Comparison of ENCODE assay signal across 8 cellular contexts in genomic region chr1:234601217-234602017, GRCh38. TPM values are rescaled to one million over a fixed set of nuclear protein-coding genes. Genes with fewer than 3 reads are reported as not detected.
DNase-seq lines count a peak whose midpoint lies in the region; TF ChIP-seq lines count a peak whose summit lies in the region.

No MANE protein-coding gene starts in this region.

- H3K36me3 ChIP-seq in brain microvascular endothelial cell (replicated peaks), result peaks cover 26% of the 10 kb centered on the region
- no peaks in the 10 kb centered on the region for H3K36me3 ChIP-seq in mesendoderm (ENCODE audit: control insufficient read depth, insufficient read depth, low read length)

- H3K9me3 Mint-ChIP-seq in activated naive CD4-positive, alpha-beta T cell treated with anti-CD3 and anti-CD28 coated beads, Interleukin-2, amount 10 ng/mL, durations not matched to agents 7 days and 5 days, result no peaks in the 10 kb centered on the region

- peaks cover 6% of the 10 kb centered on the region for H3K4me1 ChIP-seq in mesendoderm (ENCODE audit: control insufficient read depth, low read depth, low read length)

- peak overlapping the region; percentile 93 for H3K18ac ChIP-seq in mesendoderm (ENCODE audit: low read length)

- no peak overlapping the region for H4K5ac ChIP-seq in mesendoderm (ENCODE audit: low read length)

- H3K27ac ChIP-seq in brain microvascular endothelial cell (peak overlapping the region; percentile 98), mesendoderm (ENCODE audit: low read depth, low read length) (peak overlapping the region; percentile 96)

- peak overlapping the region; percentile 70 for H3K4me3 Mint-ChIP-seq in activated naive CD4-positive, alpha-beta T cell treated with anti-CD3 and anti-CD28 coated beads, Interleukin-2, amount 10 ng/mL, durations not matched to agents 7 days and 5 days

- H3K9ac ChIP-seq in mesendoderm (ENCODE audit: low read length), result peak overlapping the region; percentile 14

- no peak overlapping the region for H3K4me3 ChIP-seq in brain microvascular endothelial cell (ENCODE audit: low read depth, low read length)
- H3K4me3 ChIP-seq in mesendoderm (ENCODE audit: low read length), result no peak overlapping the region

- H4K8ac ChIP-seq in mesendoderm (ENCODE audit: low read depth, low read length), result no peak overlapping the region

- in situ Hi-C loops in brain microvascular endothelial cell (cut with HindIII; ENCODE audit: low pct_ligation_motif_present, low sequenced_read_pairs), result loop anchor here (25.0 kb wide), 1 partner anchor 361 kb away; no protein-coding TSS in a partner anchor

- no peaks in the 10 kb centered on the region for H3K27me3 Mint-ChIP-seq in activated naive CD4-positive, alpha-beta T cell treated with anti-CD3 and anti-CD28 coated beads, Interleukin-2, amount 10 ng/mL, durations not matched to agents 7 days and 5 days

- H3K4me2 ChIP-seq in mesendoderm (ENCODE audit: low read length), result no peak overlapping the region

- H2BK5ac ChIP-seq in mesendoderm (ENCODE audit: low read length), result no peak overlapping the region

- peaks cover 77% of the 10 kb centered on the region for H3K4me1 Mint-ChIP-seq in activated naive CD4-positive, alpha-beta T cell treated with anti-CD3 and anti-CD28 coated beads, Interleukin-2, amount 10 ng/mL, durations not matched to agents 7 days and 5 days

- peak; percentile 41 for DNase-seq in activated naive CD4-positive, alpha-beta T cell treated with anti-CD3 and anti-CD28 coated beads, Interleukin-2, amount 10 ng/mL, durations not matched to agents 7 days and 5 days
- no peak for DNase-seq in activated naive CD4-positive, alpha-beta T cell (lab: John Stamatoyannopoulos, UW)
- DNase-seq in NOMO-1 (lab: John Stamatoyannopoulos, UW; ENCODE audit: unreplicated experiment in 2 of 2), result peak; percentile 74 to 91
- no peak for DNase-seq in brain microvascular endothelial cell
- peak; percentile 76 for DNase-seq in mesendoderm
- DNase-seq in D341Med (ENCODE audit: low spot score), result no peak
- DNase-seq in islet precursor cell, result no peak
- no peak for DNase-seq in hypothalamus (lab: John Stamatoyannopoulos, UW)

- H2BK15ac ChIP-seq in mesendoderm (replicated peaks; ENCODE audit: low read depth), result no peak overlapping the region

- H3K23ac ChIP-seq in mesendoderm (ENCODE audit: low read length), result no peak overlapping the region

- H3K27me3 ChIP-seq in brain microvascular endothelial cell (replicated peaks), result no peaks in the 10 kb centered on the region
- H3K27me3 ChIP-seq in mesendoderm (ENCODE audit: insufficient read depth, low read length, poor library complexity), result no peaks in the 10 kb centered on the region

- peak overlapping the region; percentile 97 for H3K27ac Mint-ChIP-seq in activated naive CD4-positive, alpha-beta T cell treated with anti-CD3 and anti-CD28 coated beads, Interleukin-2, amount 10 ng/mL, durations not matched to agents 7 days and 5 days

- H2BK120ac ChIP-seq in mesendoderm (ENCODE audit: low read depth, low read length), result no peak overlapping the region

- H3K79me2 ChIP-seq in mesendoderm (ENCODE audit: control insufficient read depth, insufficient read depth, low read length), result peaks cover 25% of the 10 kb centered on the region

- H3K56ac ChIP-seq in mesendoderm (ENCODE audit: low read length), result peak overlapping the region; percentile 37

- CTCF ChIA-PET in activated naive CD4-positive, alpha-beta T cell treated with anti-CD3 and anti-CD28 coated beads, Interleukin-2, amount 10 ng/mL, durations not matched to agents 7 days and 5 days (lab: Charles Lee), result interaction anchor here (0.7 to 3.0 kb wide), 10 partner anchors 10 to 482 kb away, joined by 3 to 21 read pairs (median 4); no protein-coding TSS in a partner anchor

- H3K36me3 Mint-ChIP-seq in activated naive CD4-positive, alpha-beta T cell treated with anti-CD3 and anti-CD28 coated beads, Interleukin-2, amount 10 ng/mL, durations not matched to agents 7 days and 5 days, result peaks cover 36% of the 10 kb centered on the region

- no peak overlapping the region for H2AK5ac ChIP-seq in mesendoderm (ENCODE audit: low read length)

- no CpG with 5 or more reads among the region's 10 CpGs for WGBS in mesendoderm (ENCODE audit: extremely low coverage, insufficient coverage, low lambda C conversion rate)

- no peak overlapping the region for H3K4ac ChIP-seq in mesendoderm (ENCODE audit: low read depth, low read length)

- TF ChIP-seq CTCF in brain microvascular endothelial cell (IDR thresholded peaks at IDR 0.05; ENCODE audit: low read depth, low read length, missing control alignments), result no peak

- peaks cover 5% of the 10 kb centered on the region for H3K79me1 ChIP-seq in mesendoderm (ENCODE audit: low read length)

RNA-seq across cellular contexts. Expression of gene IRF2BP2, which starts 8.6 kb away (rescaled TPM):
- 26.4 TPM for polyA plus RNA-seq in mesendoderm (2013, experiment 1 of 2)
- polyA plus RNA-seq in mesendoderm (2013, experiment 2 of 2), result 26.7 TPM

Comparison
In these comparisons a context has a peak if more than half of its experiments do, and no peak if none do; other contexts are left out.
1. DNase-seq: peak in activated naive CD4-positive, alpha-beta T cell treated with anti-CD3 and anti-CD28 coated beads, Interleukin-2, amount 10 ng/mL, durations not matched to agents 7 days and 5 days (single experiment), NOMO-1 (2 of 2) and mesendoderm (single experiment); none in activated naive CD4-positive, alpha-beta T cell (0 of 4), brain microvascular endothelial cell (single experiment), D341Med (single experiment), islet precursor cell (single experiment) and hypothalamus (0 of 51).